ENCODE assay signal across 8 cellular contexts in genomic region chr22:41204992-41205900, GRCh38. TPM values are rescaled to one million over a fixed set of nuclear protein-coding genes. Genes with fewer than 3 reads are reported as not detected.
DNase-seq lines count a peak whose midpoint lies in the region; ATAC-seq and TF ChIP-seq lines count a peak whose summit lies in the region.

Gene L3MBTL2, plus strand, starts transcription at chr22:41205312. Its CDS starts 51 bp downstream, at chr22:41205363.

- H3K9me3 ChIP-seq in prostate gland: no peaks in the 10 kb centered on the region

- TF ChIP-seq CTCF in prostate gland (IDR thresholded peaks at IDR 0.05): peak in 1 of 4 experiments; percentile 4

- H3K27ac ChIP-seq in angular gyrus (ENCODE audit: low read depth, low read length) (peak within 1 kb of the TSS; percentile 81), prostate gland (peak within 1 kb of the TSS; percentile 68 to 69), urinary bladder (ENCODE audit: low read depth) (no peak within 1 kb of the TSS)

- TF ChIP-seq POLR2A in prostate gland (IDR thresholded peaks at IDR 0.05): peak; percentile 30

- intact Hi-C loops in left ventricle myocardium superior (cut with micrococcal nuclease) (no loop called here), prostate gland (cut with DNase I) (no loop called here)

- peak; percentile 97 for ATAC-seq in GM18498 (IDR thresholded peaks at IDR 0.05; ENCODE audit: unreplicated experiment)
- ATAC-seq in HG02938 (IDR thresholded peaks at IDR 0.05; ENCODE audit: unreplicated experiment): peak; percentile 92
- peak; percentile 100 for ATAC-seq in left ventricle myocardium superior

- H3K4me1 ChIP-seq in prostate gland (replicated peaks) (no peaks in the 10 kb centered on the region), urinary bladder (ENCODE audit: insufficient read depth) (no peaks in the 10 kb centered on the region)

- H3K27me3 ChIP-seq in prostate gland (replicated peaks; ENCODE audit: insufficient read depth): no peaks in the 10 kb centered on the region

- WGBS in prostate gland: 2% methylated on average over 47 of the region's 47 CpGs
- WGBS in urinary bladder: 2% methylated on average over 47 of the region's 47 CpGs

- DNase-seq in NCI-H187 (lab: John Stamatoyannopoulos, UW): peak; percentile 76 to 91
- DNase-seq in T-helper 2 cell: peak; percentile 95 to 99 (median 98)
- peak; percentile 99 for DNase-seq in left ventricle myocardium superior
- peak; percentile 97 for DNase-seq in prostate gland (ENCODE audit: low spot score)

- H3K36me3 ChIP-seq in prostate gland (peaks cover 0 to 1% of the 10 kb centered on the region in 2 donors), urinary bladder (ENCODE audit: insufficient read depth) (peaks cover 4% of the 10 kb centered on the region)

- H3K4me3 ChIP-seq in prostate gland: peak within 1 kb of the TSS; percentile 58 to 84
- H3K4me3 ChIP-seq in urinary bladder (ENCODE audit: low read depth, low read length): peak within 1 kb of the TSS; percentile 71

RNA-seq across cellular contexts. Expression of gene L3MBTL2, which starts in this region (rescaled TPM):
- total RNA-seq in left ventricle myocardium superior (18.2 TPM), prostate gland (10 to 100 TPM; 25.4 to 37.7 TPM), urinary bladder (12.4 TPM)
- 21.7 TPM for polyA plus RNA-seq in urinary bladder
